23 cellular contexts compared by ENCODE assay signal in the genomic region with DNA sequence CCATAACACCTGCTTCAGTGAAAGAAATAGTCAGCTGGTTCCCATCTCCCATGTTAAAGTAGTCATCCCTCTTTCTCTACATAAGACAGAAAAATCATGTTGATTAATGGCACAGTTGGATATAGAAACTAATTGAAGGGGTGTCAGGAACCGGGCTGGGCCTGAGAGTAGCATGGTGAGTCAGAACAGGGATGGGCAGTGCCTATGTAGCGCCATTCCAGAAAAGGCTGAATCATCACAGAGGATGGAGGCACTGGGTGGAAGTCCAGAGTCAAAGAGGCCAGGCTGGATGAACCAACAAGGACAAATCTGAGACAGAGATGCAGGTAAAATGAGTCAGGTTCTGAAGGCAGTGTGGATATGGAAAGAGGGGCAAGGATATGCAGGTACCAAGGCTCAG.
"Had no signal": no experiment of that assay in that cellular context is flagged by ENCODE, and none has a peak within 500 bp of the region (broad histone marks: within the 10 kb centered on the region; RNA-seq: fewer than 3 reads in every experiment).

No MANE protein-coding gene starts in this region.

- ATAC-seq: activated naive CD4-positive, alpha-beta T cell treated with anti-CD3 and anti-CD28 coated beads, Interleukin-2, amount 50 U/mL, for 72 hours; activated T-cell treated with anti-CD3 and anti-CD28 coated beads, Interleukin-2, amount 50 U/mL, for 72 hours; gastroesophageal sphincter; naive thymus-derived CD8-positive, alpha-beta T cell; pancreas; stimulated activated memory B cell treated with anti-CD40 and anti-IgM and Interleukin-4, amounts not matched to agents 10 μg/mL and 1 μg/mL and 100 μg/mL, for 72 hours; stimulated activated naive CD8-positive, alpha-beta T cell treated with anti-CD3 and anti-CD28 coated beads, Interleukin-15, amount 100 ng/mL, for 72 hours; WTC11 had no signal

- DNase-seq: activated CD4-positive, alpha-beta T cell treated with anti-CD3 and anti-CD28 coated beads, Interleukin-2, amount 50 U/mL, for 4 hours; activated naive CD4-positive, alpha-beta T cell; activated T-cell treated with anti-CD3 and anti-CD28 coated beads for 4 hours; activated T-cell treated with anti-CD3 and anti-CD28 coated beads, Interleukin-2, amount 50 U/mL, for 72 hours; dermis blood vessel endothelial cell; effector CD4-positive, alpha-beta T cell; midbrain; naive thymus-derived CD8-positive, alpha-beta T cell; nucleus accumbens; pancreas; retina; sigmoid colon; small intestine; stimulated activated CD4-positive, alpha-beta T cell treated with anti-CD3 and anti-CD28 coated beads, Interleukin-4, amount 100 ng/mL, for 4 hours; stimulated activated CD8-positive, alpha-beta memory T cell treated with anti-CD3 and anti-CD28 coated beads, Interleukin-4, amount 100 ng/mL, for 48 hours; stimulated activated naive CD8-positive, alpha-beta T cell treated with anti-CD3 and anti-CD28 coated beads, Interleukin-15, amount 100 ng/mL, for 72 hours; substantia nigra; T-helper 2 cell; upper lobe of left lung had no signal
